9 cellular contexts compared by ENCODE assay signal in the genomic region with DNA sequence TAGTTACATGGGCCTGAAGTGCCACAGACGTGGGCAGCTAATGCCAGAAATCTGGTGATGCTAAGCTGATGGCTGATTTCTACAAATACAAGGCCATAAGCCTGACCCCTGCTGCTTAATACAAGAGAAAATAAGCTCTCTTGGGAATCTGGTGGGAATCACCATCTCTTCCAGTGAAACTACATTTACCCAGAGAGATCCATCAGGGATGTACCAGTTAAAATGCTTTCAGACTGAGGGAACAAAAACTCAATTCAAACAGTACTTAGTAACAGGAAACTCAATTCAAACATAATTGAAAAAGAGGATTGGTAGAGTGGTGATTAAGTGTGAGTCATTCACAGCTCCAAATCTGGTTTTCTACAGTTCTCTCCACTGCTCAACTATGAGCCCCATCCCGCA. TPM values are rescaled to one million over a fixed set of nuclear protein-coding genes. Genes with fewer than 3 reads are reported as not detected.
DNase-seq lines count a peak whose midpoint lies in the region; ATAC-seq and TF ChIP-seq lines count a peak whose summit lies in the region.
"Had no signal": no experiment of that assay in that cellular context is flagged by ENCODE, and none has a peak within 500 bp of the region (broad histone marks: within the 10 kb centered on the region; RNA-seq: fewer than 3 reads in every experiment).

No MANE protein-coding gene starts in this region.

- CTCF ChIA-PET in SK-N-SH (lab: Yijun Ruan, JAX) = interaction anchor here (0.9 to 2.4 kb wide), 3 partner anchors 32 to 71 kb away, joined by 3 to 10 read pairs (median 6); no protein-coding TSS in a partner anchor

- H3K36me3 ChIP-seq in SK-N-SH (replicated peaks in 1 of 2; ENCODE audit: control insufficient read depth in 1 of 2, insufficient read depth in 2 of 2, low read length in 1 of 2) = no peaks in the 10 kb centered on the region
- H3K36me3 ChIP-seq in fibroblast of lung (ENCODE audit: control insufficient read depth, insufficient read depth, low read length) = no peaks in the 10 kb centered on the region
- no peaks in the 10 kb centered on the region for H3K36me3 ChIP-seq in mucosa of descending colon (ENCODE audit: low read depth)

- TF ChIP-seq CTCF in SK-N-SH (IDR thresholded peaks at IDR 0.05) = no peak
- TF ChIP-seq CTCF in fibroblast of lung (conservative IDR thresholded peaks at IDR 0.05 in 1 of 2, IDR thresholded peaks at IDR 0.05 in 1 of 2; ENCODE audit: low read depth in 1 of 2, low read length in 2 of 2) = no peak
- no peak for TF ChIP-seq CTCF in mucosa of descending colon (IDR thresholded peaks at IDR 0.05)

- peak overlapping the region; percentile 79 for H2AFZ ChIP-seq in SK-N-SH (ENCODE audit: low read depth)
- H2AFZ ChIP-seq in fibroblast of lung (ENCODE audit: low read length) = no peak overlapping the region

- H3K9ac ChIP-seq in SK-N-SH = peak overlapping the region; percentile 26; the same call in 1 of the 2 replicates
- no peak overlapping the region for H3K9ac ChIP-seq in fibroblast of lung (ENCODE audit: insufficient read depth, low read length)

- H3K27ac ChIP-seq in SK-N-SH (ENCODE audit: low read depth in 2 of 2, low read length in 1 of 2) = peak overlapping the region in 1 of 2 experiments; percentile 73; a peak in 2 of 4 replicates
- H3K27ac ChIP-seq in fibroblast of lung (ENCODE audit: insufficient read depth, low read length) = peak overlapping the region; percentile 97

- no peak overlapping the region for H3K4me3 Mint-ChIP-seq in stimulated activated naive B cell treated with anti-CD40 and anti-IgM and Interleukin-4, amounts not matched to agents 10 μg/mL and 1 μg/mL and 100 μg/mL, for 72 hours

- H3K4me2 ChIP-seq in SK-N-SH (no peak overlapping the region), fibroblast of lung (ENCODE audit: extremely low read depth, insufficient read depth, low read length) (peak overlapping the region; percentile 66)

- H3K9me3 ChIP-seq in SK-N-SH = no peaks in the 10 kb centered on the region
- H3K9me3 ChIP-seq in fibroblast of lung (ENCODE audit: control insufficient read depth, insufficient read depth, low read depth, low read length) = no peaks in the 10 kb centered on the region
- H3K9me3 ChIP-seq in mucosa of descending colon = no peaks in the 10 kb centered on the region

- peaks cover 51 to 79% of the 10 kb centered on the region in 2 donors for H3K27me3 Mint-ChIP-seq in stimulated activated naive B cell treated with anti-CD40 and anti-IgM and Interleukin-4, amounts not matched to agents 10 μg/mL and 1 μg/mL and 100 μg/mL, for 72 hours

- peaks cover 3% of the 10 kb centered on the region for H3F3A ChIP-seq in SK-N-SH (replicated peaks; ENCODE audit: insufficient read depth)

- no peak for TF ChIP-seq EP300 in SK-N-SH (IDR thresholded peaks at IDR 0.05; ENCODE audit: borderline replicate concordance in 1 of 2, low read depth in 1 of 2, low read length in 1 of 2)

- peaks cover 14 to 30% of the 10 kb centered on the region in 2 donors for H3K4me1 Mint-ChIP-seq in stimulated activated naive B cell treated with anti-CD40 and anti-IgM and Interleukin-4, amounts not matched to agents 10 μg/mL and 1 μg/mL and 100 μg/mL, for 72 hours

- no peak for TF ChIP-seq RAD21 in SK-N-SH (IDR thresholded peaks at IDR 0.05; ENCODE audit: low read length)

- H3K36me3 Mint-ChIP-seq in stimulated activated naive B cell treated with anti-CD40 and anti-IgM and Interleukin-4, amounts not matched to agents 10 μg/mL and 1 μg/mL and 100 μg/mL, for 72 hours = no peaks in the 10 kb centered on the region

- H3K79me2 ChIP-seq in SK-N-SH (ENCODE audit: insufficient read depth) (no peaks in the 10 kb centered on the region), fibroblast of lung (ENCODE audit: control insufficient read depth, insufficient read depth, low read length) (peaks cover 18% of the 10 kb centered on the region)

- no peak overlapping the region for H3K4me3 ChIP-seq in SK-N-SH (ENCODE audit: low read depth in 2 of 2, low read length in 1 of 2)
- H3K4me3 ChIP-seq in fibroblast of lung (replicated peaks in 1 of 4; ENCODE audit: control extremely low read depth in 1 of 4, insufficient read depth in 1 of 4, low read depth in 3 of 4, low read length in 4 of 4) = no peak overlapping the region
- no peak overlapping the region for H3K4me3 ChIP-seq in mucosa of descending colon

- DNase-seq in NCI-H2107 treated with DMSO at 0.1 percent for 48 hours (lab: John Stamatoyannopoulos, UW; ENCODE audit: unreplicated experiment) = peak; percentile 13
- no peak for DNase-seq in NCI-H2107 (lab: John Stamatoyannopoulos, UW)
- DNase-seq in SK-N-SH = no peak
- DNase-seq in fibroblast of lung (ENCODE audit: low read depth in 2 of 2) = peak; percentile 61 to 82
- no peak for DNase-seq in stimulated activated naive B cell treated with anti-CD40 and anti-IgM and Interleukin-4, amounts not matched to agents 10 μg/mL and 1 μg/mL and 100 μg/mL, for 72 hours
- DNase-seq in mucosa of descending colon = no peak
- DNase-seq in NCI-H1092 (lab: John Stamatoyannopoulos, UW) = no peak
- DNase-seq: retina had no signal

- intact Hi-C loops in mucosa of descending colon (cut with DNase I, micrococcal nuclease) = no loop called here

- 42% methylated on average over 2 of the region's 2 CpGs for WGBS in SK-N-SH (ENCODE audit: low lambda C conversion rate)

- peak overlapping the region; percentile 59 for H3K27ac Mint-ChIP-seq in stimulated activated naive B cell treated with anti-CD40 and anti-IgM and Interleukin-4, amounts not matched to agents 10 μg/mL and 1 μg/mL and 100 μg/mL, for 72 hours

- H3K27me3 ChIP-seq in SK-N-SH (ENCODE audit: insufficient read depth) (no peaks in the 10 kb centered on the region), fibroblast of lung (ENCODE audit: control insufficient read depth, insufficient read depth, low read length) (no peaks in the 10 kb centered on the region)

- H3K4me1 ChIP-seq in SK-N-SH (ENCODE audit: control insufficient read depth in 1 of 2, insufficient read depth in 2 of 2, low read depth in 1 of 2, low read length in 1 of 2) = peaks cover 0 to 8% of the 10 kb centered on the region in 2 experiments; a peak in 1 of 4 replicates
- peaks cover 18% of the 10 kb centered on the region for H3K4me1 ChIP-seq in fibroblast of lung (ENCODE audit: control insufficient read depth, extremely low read depth, insufficient read depth, low read length)
- peaks cover 6% of the 10 kb centered on the region for H3K4me1 ChIP-seq in mucosa of descending colon (ENCODE audit: low read depth)

- H3K9me3 Mint-ChIP-seq in stimulated activated naive B cell treated with anti-CD40 and anti-IgM and Interleukin-4, amounts not matched to agents 10 μg/mL and 1 μg/mL and 100 μg/mL, for 72 hours = peaks cover 0 to 1% of the 10 kb centered on the region in 2 donors

- POLR2A ChIA-PET in SK-N-SH (lab: Yijun Ruan, JAX) = no interaction called here

- no peak for ATAC-seq in stimulated activated naive B cell treated with anti-CD40 and anti-IgM and Interleukin-4, amounts not matched to agents 10 μg/mL and 1 μg/mL and 100 μg/mL, for 72 hours (replicated peaks)
- ATAC-seq in mucosa of descending colon (no peak), HG02840 (IDR thresholded peaks at IDR 0.05; ENCODE audit: low FRiP score, unreplicated experiment) (no peak)

- H3K9me2 ChIP-seq in SK-N-SH = no peaks in the 10 kb centered on the region

- H4K20me1 ChIP-seq in SK-N-SH (ENCODE audit: insufficient read depth) = no peaks in the 10 kb centered on the region
- H4K20me1 ChIP-seq in fibroblast of lung (ENCODE audit: control insufficient read depth, extremely low read depth, insufficient read depth, low read length) = no peaks in the 10 kb centered on the region

TF ChIP-seq in SK-N-SH, 30 proteins besides CTCF, POLR2A, EP300 and RAD21:
- TF ChIP-seq FOSL2 (IDR thresholded peaks at IDR 0.05; ENCODE audit: borderline replicate concordance, low read depth) (peak; percentile 45; the same call in 1 of the 2 replicates), RCOR1 (IDR thresholded peaks at IDR 0.05; ENCODE audit: low read length) (no peak)

RNA-seq across cellular contexts. Expression of a gene that starts 1.7 kb away (rescaled TPM):
- polyA plus RNA-seq in SK-N-SH (2012; rRNA removed) (21.5 and 23.5 TPM in 2 replicates), fibroblast of lung (50.9 and 81.0 TPM in 2 replicates)
- polyA plus RNA-seq in SK-N-SH (2012; cell fraction: cytosol; rRNA removed) = 8.3 and 18.9 TPM in 2 replicates
- polyA plus RNA-seq in SK-N-SH (2012; cell fraction: nucleus; rRNA removed) = 12.5 and 30.8 TPM in 2 replicates
- total RNA-seq in fibroblast of lung (87.9 and 92.5 TPM in 2 replicates), mucosa of descending colon (10 to 100 TPM in 2 of 3 donors, 1 to 10 TPM in 1; 4.6 to 21.3 (median 20.7) TPM)
- polyA plus RNA-seq in fibroblast of lung (2012) = 148 and 266 TPM in 2 replicates
- polyA minus RNA-seq in fibroblast of lung (ENCODE audit: low replicate concordance) = 20.1 and 23.3 TPM in 2 replicates

Comparison
In these comparisons a context has a peak if more than half of its experiments do, and no peak if none do; other contexts are left out.
1. DNase-seq: peak in NCI-H2107 treated with DMSO at 0.1 percent for 48 hours (single experiment) and fibroblast of lung (2 of 2); none in NCI-H2107 (single experiment), SK-N-SH (single experiment), stimulated activated naive B cell treated with anti-CD40 and anti-IgM and Interleukin-4, amounts not matched to agents 10 μg/mL and 1 μg/mL and 100 μg/mL, for 72 hours (single experiment), mucosa of descending colon (0 of 3) and NCI-H1092 (single experiment).